In the genomic region with DNA sequence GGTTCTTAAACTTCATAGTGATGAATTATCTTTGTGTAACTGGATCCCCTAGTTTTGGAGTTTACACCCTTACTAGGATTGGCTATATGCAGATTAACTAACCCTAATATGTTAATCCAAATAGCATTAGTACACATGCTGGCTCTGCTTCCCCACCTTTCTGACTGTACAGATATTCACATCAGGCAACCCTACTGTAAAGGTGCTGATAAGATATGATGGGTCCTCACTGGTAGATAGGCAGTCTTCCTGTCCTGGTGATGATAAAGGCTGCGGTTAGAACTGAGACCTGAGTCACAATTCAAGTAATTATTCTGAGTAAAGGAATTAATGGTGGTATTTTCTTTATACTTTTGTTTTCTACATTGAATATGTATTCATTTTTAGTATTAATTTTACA, we compare ENCODE assay signal across 1 cellular context.
A peak's percentile ranks its signal among the peaks of the same experiment; 100 is the strongest.
TF ChIP-seq lines count a peak whose summit lies in the region.

No MANE protein-coding gene starts in this region.

TF ChIP-seq in K562, 482 proteins besides CTCF, POLR2A, EP300 and RAD21 (continued from another document and continues in another):
- no peak for TF ChIP-seq CCAR2 (IDR thresholded peaks at IDR 0.05; ENCODE audit: low read depth, low read length)
- TF ChIP-seq CREM (IDR thresholded peaks at IDR 0.05; ENCODE audit: low read depth) = peak; percentile 72
- peak; percentile 59; the same call in 1 of the 2 replicates for TF ChIP-seq CHAMP1 (IDR thresholded peaks at IDR 0.05)
- TF ChIP-seq FOSL1 (tag; conservative IDR thresholded peaks at IDR 0.05) = peak; percentile 90
- no peak for TF ChIP-seq NCOA6 (IDR thresholded peaks at IDR 0.05)
- no peak for TF ChIP-seq TRIM25 (IDR thresholded peaks at IDR 0.05; ENCODE audit: borderline replicate concordance)
- 0 out of 2 replicates have a peak, but pooled peaks have one; percentile 52 for TF ChIP-seq ZNF175 (CRISPR knock-in tag; IDR thresholded peaks at IDR 0.05; ENCODE audit: low read depth)
- peak; percentile 48 to 90; a peak in 3 of 4 replicates for TF ChIP-seq RCOR1 (IDR thresholded peaks at IDR 0.05; ENCODE audit: borderline replicate concordance in 1 of 2, low read depth in 2 of 2, low read length in 2 of 2)
- 0 out of 2 replicates have a peak, but pooled peaks have one; percentile 3 for TF ChIP-seq MAFF (IDR thresholded peaks at IDR 0.05; ENCODE audit: low read length)
- TF ChIP-seq, protein P1, sequence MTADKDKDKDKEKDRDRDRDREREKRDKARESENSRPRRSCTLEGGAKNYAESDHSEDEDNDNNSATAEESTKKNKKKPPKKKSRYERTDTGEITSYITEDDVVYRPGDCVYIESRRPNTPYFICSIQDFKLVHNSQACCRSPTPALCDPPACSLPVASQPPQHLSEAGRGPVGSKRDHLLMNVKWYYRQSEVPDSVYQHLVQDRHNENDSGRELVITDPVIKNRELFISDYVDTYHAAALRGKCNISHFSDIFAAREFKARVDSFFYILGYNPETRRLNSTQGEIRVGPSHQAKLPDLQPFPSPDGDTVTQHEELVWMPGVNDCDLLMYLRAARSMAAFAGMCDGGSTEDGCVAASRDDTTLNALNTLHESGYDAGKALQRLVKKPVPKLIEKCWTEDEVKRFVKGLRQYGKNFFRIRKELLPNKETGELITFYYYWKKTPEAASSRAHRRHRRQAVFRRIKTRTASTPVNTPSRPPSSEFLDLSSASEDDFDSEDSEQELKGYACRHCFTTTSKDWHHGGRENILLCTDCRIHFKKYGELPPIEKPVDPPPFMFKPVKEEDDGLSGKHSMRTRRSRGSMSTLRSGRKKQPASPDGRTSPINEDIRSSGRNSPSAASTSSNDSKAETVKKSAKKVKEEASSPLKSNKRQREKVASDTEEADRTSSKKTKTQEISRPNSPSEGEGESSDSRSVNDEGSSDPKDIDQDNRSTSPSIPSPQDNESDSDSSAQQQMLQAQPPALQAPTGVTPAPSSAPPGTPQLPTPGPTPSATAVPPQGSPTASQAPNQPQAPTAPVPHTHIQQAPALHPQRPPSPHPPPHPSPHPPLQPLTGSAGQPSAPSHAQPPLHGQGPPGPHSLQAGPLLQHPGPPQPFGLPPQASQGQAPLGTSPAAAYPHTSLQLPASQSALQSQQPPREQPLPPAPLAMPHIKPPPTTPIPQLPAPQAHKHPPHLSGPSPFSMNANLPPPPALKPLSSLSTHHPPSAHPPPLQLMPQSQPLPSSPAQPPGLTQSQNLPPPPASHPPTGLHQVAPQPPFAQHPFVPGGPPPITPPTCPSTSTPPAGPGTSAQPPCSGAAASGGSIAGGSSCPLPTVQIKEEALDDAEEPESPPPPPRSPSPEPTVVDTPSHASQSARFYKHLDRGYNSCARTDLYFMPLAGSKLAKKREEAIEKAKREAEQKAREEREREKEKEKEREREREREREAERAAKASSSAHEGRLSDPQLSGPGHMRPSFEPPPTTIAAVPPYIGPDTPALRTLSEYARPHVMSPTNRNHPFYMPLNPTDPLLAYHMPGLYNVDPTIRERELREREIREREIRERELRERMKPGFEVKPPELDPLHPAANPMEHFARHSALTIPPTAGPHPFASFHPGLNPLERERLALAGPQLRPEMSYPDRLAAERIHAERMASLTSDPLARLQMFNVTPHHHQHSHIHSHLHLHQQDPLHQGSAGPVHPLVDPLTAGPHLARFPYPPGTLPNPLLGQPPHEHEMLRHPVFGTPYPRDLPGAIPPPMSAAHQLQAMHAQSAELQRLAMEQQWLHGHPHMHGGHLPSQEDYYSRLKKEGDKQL (CRISPR knock-in tag; IDR thresholded peaks at IDR 0.05; ENCODE audit: borderline replicate concordance) = no peak
- TF ChIP-seq THRB (CRISPR knock-in tag; conservative IDR thresholded peaks at IDR 0.05) = no peak
- TF ChIP-seq SMARCE1 (IDR thresholded peaks at IDR 0.05) = peak; percentile 93
- no peak for TF ChIP-seq CEBPB (tag; IDR thresholded peaks at IDR 0.05)
- TF ChIP-seq MECOM (CRISPR knock-in tag; IDR thresholded peaks at IDR 0.05) = peak; percentile 71
- TF ChIP-seq DIDO1 (tag; IDR thresholded peaks at IDR 0.05; ENCODE audit: low read depth) = no peak
- no peak for TF ChIP-seq ZNF133 (CRISPR knock-in tag; IDR thresholded peaks at IDR 0.05)
- no peak for TF ChIP-seq ZNF551 (CRISPR knock-in tag; IDR thresholded peaks at IDR 0.05)
- TF ChIP-seq SRSF9 (IDR thresholded peaks at IDR 0.05; ENCODE audit: borderline replicate concordance, low read depth, low read length) = no peak
- TF ChIP-seq NEUROD1 (IDR thresholded peaks at IDR 0.05; ENCODE audit: borderline replicate concordance, low read depth, low read length, partially characterized antibody) = peak; percentile 70
- TF ChIP-seq MIER1 (IDR thresholded peaks at IDR 0.05; ENCODE audit: low read depth) = no peak
- TF ChIP-seq HNRNPL (IDR thresholded peaks at IDR 0.05; ENCODE audit: low read depth, low read length) = no peak
- TF ChIP-seq CTBP1 (IDR thresholded peaks at IDR 0.05; ENCODE audit: borderline replicate concordance) = no peak; the same call in 1 of the 2 replicates
- no peak for TF ChIP-seq MNT (conservative IDR thresholded peaks at IDR 0.05)
- no peak for TF ChIP-seq PCBP1 (IDR thresholded peaks at IDR 0.05; ENCODE audit: low read depth, low read length, poor library complexity, severe bottlenecking)
- no peak for TF ChIP-seq ZNF507 (tag; conservative IDR thresholded peaks at IDR 0.05)
- TF ChIP-seq DMBX1 (CRISPR knock-in tag; IDR thresholded peaks at IDR 0.05; ENCODE audit: borderline replicate concordance) = peak; percentile 34; the same call in 1 of the 2 replicates
- TF ChIP-seq ETV6 (IDR thresholded peaks at IDR 0.05; ENCODE audit: borderline replicate concordance in 1 of 2, low read depth in 2 of 2, low read length in 1 of 2) = 0 out of 4 replicates have a peak, but pooled peaks of 1 of the 2 experiments have one; percentile 47
- TF ChIP-seq ETV6 (CRISPR knock-in tag; IDR thresholded peaks at IDR 0.05; ENCODE audit: borderline replicate concordance) = no peak
- no peak for TF ChIP-seq ZNF511 (CRISPR knock-in tag; IDR thresholded peaks at IDR 0.05)
- 0 out of 2 replicates have a peak, but pooled peaks have one; percentile 37 for TF ChIP-seq MAFG (tag; conservative IDR thresholded peaks at IDR 0.05)
- TF ChIP-seq SMAD2 (IDR thresholded peaks at IDR 0.05; ENCODE audit: low read depth, low read length) = no peak
- TF ChIP-seq, protein P2, sequence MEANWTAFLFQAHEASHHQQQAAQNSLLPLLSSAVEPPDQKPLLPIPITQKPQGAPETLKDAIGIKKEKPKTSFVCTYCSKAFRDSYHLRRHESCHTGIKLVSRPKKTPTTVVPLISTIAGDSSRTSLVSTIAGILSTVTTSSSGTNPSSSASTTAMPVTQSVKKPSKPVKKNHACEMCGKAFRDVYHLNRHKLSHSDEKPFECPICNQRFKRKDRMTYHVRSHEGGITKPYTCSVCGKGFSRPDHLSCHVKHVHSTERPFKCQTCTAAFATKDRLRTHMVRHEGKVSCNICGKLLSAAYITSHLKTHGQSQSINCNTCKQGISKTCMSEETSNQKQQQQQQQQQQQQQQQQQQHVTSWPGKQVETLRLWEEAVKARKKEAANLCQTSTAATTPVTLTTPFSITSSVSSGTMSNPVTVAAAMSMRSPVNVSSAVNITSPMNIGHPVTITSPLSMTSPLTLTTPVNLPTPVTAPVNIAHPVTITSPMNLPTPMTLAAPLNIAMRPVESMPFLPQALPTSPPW (CRISPR knock-in tag; IDR thresholded peaks at IDR 0.05) = no peak
- TF ChIP-seq RBM17 (IDR thresholded peaks at IDR 0.05; ENCODE audit: borderline replicate concordance, low read depth, low read length) = no peak
- TF ChIP-seq JUN (IDR thresholded peaks at IDR 0.05; ENCODE audit: borderline replicate concordance, low read depth, low read length) = peak; percentile 47; the same call in 1 of the 2 replicates
- no peak for TF ChIP-seq JUN (CRISPR knock-in tag; IDR thresholded peaks at IDR 0.05; ENCODE audit: borderline replicate concordance)
